In the genomic region with DNA sequence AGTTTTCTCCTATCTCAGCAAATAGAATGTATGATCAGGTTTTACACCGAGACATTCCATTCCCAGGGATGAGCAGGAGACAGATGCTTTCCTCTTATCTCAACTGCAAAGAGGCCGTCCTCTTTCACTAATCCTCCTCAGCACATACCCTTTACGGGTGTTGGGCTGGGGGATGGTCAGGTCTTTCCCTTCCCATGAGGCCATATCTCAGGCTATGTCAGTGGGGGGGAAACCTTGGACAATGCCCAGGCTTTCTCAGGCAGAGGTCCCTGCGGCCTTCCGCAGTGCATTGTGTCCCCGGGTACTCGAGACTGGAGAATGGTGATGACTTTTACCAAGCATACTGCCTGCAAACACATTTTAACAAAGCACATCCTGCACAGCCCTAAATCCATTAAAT, we compare ENCODE assay signal across 10 cellular contexts. TPM values are rescaled to one million over a fixed set of nuclear protein-coding genes. Genes with fewer than 3 reads are reported as not detected.
"Had no signal": no experiment of that assay in that cellular context is flagged by ENCODE, and none has a peak within 500 bp of the region (broad histone marks: within the 10 kb centered on the region; RNA-seq: fewer than 3 reads in every experiment).

No MANE protein-coding gene starts in this region.

RNA-seq across cellular contexts. Expression of gene ERVV-1, which starts 14.6 kb away (rescaled TPM):
- total RNA-seq: activated CD4-positive, alpha-beta memory T cell treated with anti-CD3 and anti-CD28 coated beads for 36 hours; activated T-cell treated with anti-CD3 and anti-CD28 coated beads, Interleukin-2, amount 50 U/mL, for 4 hours; activated T-helper 1 cell treated with anti-CD3 and anti-CD28 coated beads, Interleukin-12 subunit alpha, Interleukin-12 subunit beta, Interleukin-2, Interleukin-4 antibody, amounts not matched to agents 30 ng/mL and 10 ng/mL and 1 ng/mL, durations not matched to agents 14 hours and 24 hours and 36 hours; K562; M059J; PC-3; Peyer's patch; SJSA1 had no signal
- polyA plus RNA-seq: SK-N-SH had no signal

RNA-seq across cellular contexts. Expression of gene ERVV-2, which starts 16.2 kb away (rescaled TPM):
- total RNA-seq: activated B cell treated with CpG ODN at 0.5 μM for 24 hours; activated CD4-positive, alpha-beta memory T cell treated with anti-CD3 and anti-CD28 coated beads for 36 hours; activated T-cell treated with anti-CD3 and anti-CD28 coated beads, Interleukin-2, amount 50 U/mL, for 4 hours; activated T-helper 1 cell treated with anti-CD3 and anti-CD28 coated beads, Interleukin-12 subunit alpha, Interleukin-12 subunit beta, Interleukin-2, Interleukin-4 antibody, amounts not matched to agents 30 ng/mL and 10 ng/mL and 1 ng/mL, durations not matched to agents 14 hours and 24 hours and 36 hours; M059J; PC-3; Peyer's patch; SJSA1 had no signal
- polyA plus RNA-seq: SK-N-SH had no signal
